Comparison of ENCODE assay signal across 8 cellular contexts in genomic region chr1:92994105-92994712, GRCh38. TPM values are rescaled to one million over a fixed set of nuclear protein-coding genes. Genes with fewer than 3 reads are reported as not detected.
A peak's percentile ranks its signal among the peaks of the same experiment; 100 is the strongest.
DNase-seq lines count a peak whose midpoint lies in the region; ATAC-seq and TF ChIP-seq lines count a peak whose summit lies in the region.

No MANE protein-coding gene starts in this region.

- ATAC-seq in heart right ventricle, result peak; percentile 85 to 94 (median 91)

- H3K4me3 ChIP-seq in H7 (ENCODE audit: insufficient read depth, low read depth, low read length), result no peak overlapping the region
- no peak overlapping the region for H3K4me3 ChIP-seq in NB4 (ENCODE audit: low read depth, low read length)
- H3K4me3 ChIP-seq in adrenal gland, result no peak overlapping the region
- no peak overlapping the region for H3K4me3 ChIP-seq in heart right ventricle

- H3K36me3 ChIP-seq in H7 (replicated peaks; ENCODE audit: control insufficient read depth, insufficient read depth, low read length) (no peaks in the 10 kb centered on the region), adrenal gland (replicated peaks in 1 of 2) (no peaks in the 10 kb centered on the region), heart right ventricle (no peaks in the 10 kb centered on the region)

- DNase-seq in GM03348 (ENCODE audit: low spot score) (peak; percentile 75), H7 (peak; percentile 51), NB4 (ENCODE audit: low read depth) (peak; percentile 82), SK-N-DZ (ENCODE audit: low spot score) (peak; percentile 77), adrenal gland (peak; percentile 77 to 93 (median 85)), heart right ventricle (peak in 1 of 2 donors; percentile 85), retina (peak; percentile 62), mesenteric fat pad (ENCODE audit: low spot score) (no peak)

- H3K9me3 ChIP-seq in adrenal gland (replicated peaks in 1 of 3) (no peaks in the 10 kb centered on the region), heart right ventricle (no peaks in the 10 kb centered on the region)

- no peak for TF ChIP-seq POLR2A in NB4 (IDR thresholded peaks at IDR 0.05; ENCODE audit: extremely low read depth, insufficient read length)
- TF ChIP-seq POLR2A in adrenal gland (IDR thresholded peaks at IDR 0.05), result no peak

- H3K4me1 ChIP-seq in adrenal gland (replicated peaks in 1 of 2) (no peaks in the 10 kb centered on the region), heart right ventricle (peaks cover 0 to 18% (median 0%) of the 10 kb centered on the region in 9 donors)

- H3K27ac ChIP-seq in adrenal gland (no peak overlapping the region), heart right ventricle (peak overlapping the region in 1 of 10 donors; percentile 13)

- TF ChIP-seq CTCF in NB4 (IDR thresholded peaks at IDR 0.05; ENCODE audit: low read depth, low read length) (peak; percentile 60), adrenal gland (IDR thresholded peaks at IDR 0.05) (peak; percentile 81 to 95 (median 90)), heart right ventricle (IDR thresholded peaks at IDR 0.05) (peak; percentile 79 to 95 (median 87))

- intact Hi-C loops in adrenal gland (cut with DNase I) (loop anchor here in 1 of 2 donors (5.0 kb wide), 1 partner anchor 137 kb away; no protein-coding TSS in a partner anchor), heart right ventricle (cut with DNase I) (loop anchor here in 8 of 10 donors (1.0 to 5.0 kb wide), 6 partner anchors 33 to 137 kb away; partner anchors contain the start of gene DIPK1A (in 2 of the 8))

- no peaks in the 10 kb centered on the region for H3K27me3 ChIP-seq in H7 (ENCODE audit: control insufficient read depth, insufficient read depth, low read length)
- H3K27me3 ChIP-seq in adrenal gland, result no peaks in the 10 kb centered on the region
- no peaks in the 10 kb centered on the region for H3K27me3 ChIP-seq in heart right ventricle

- WGBS in adrenal gland, 4 donors, result 56 to 61% (median 59%) methylated on average over 5 of the region's 5 CpGs
- WGBS in heart right ventricle, 2 donors, result 57 to 61% methylated on average over 5 of the region's 5 CpGs

RNA-seq across cellular contexts. Expression of gene DIPK1A, which starts 32.9 kb away (rescaled TPM):
- 3.1 and 3.4 TPM in 2 replicates for total RNA-seq in H7 (2014; rRNA removed; shearing (Covaris generic))
- polyA plus RNA-seq in SK-N-DZ (2014; cell fraction: cytosol; rRNA removed), result 8.2 and 10.8 TPM in 2 replicates
- polyA plus RNA-seq in SK-N-DZ (2014; cell fraction: nucleus; rRNA removed), result 3.0 and 6.4 TPM in 2 replicates
- total RNA-seq in adrenal gland (1 to 10 TPM in 7 of 8 donors, under 1 TPM in 1; 0.91 to 7.3 (median 3.0) TPM), heart right ventricle (1 to 10 TPM; 4.5 to 8.5 (median 6.4) TPM), mesenteric fat pad (25.9 TPM)
- polyA plus RNA-seq in adrenal gland (1 to 10 TPM; 1.4 to 5.0 (median 1.7) TPM), heart right ventricle (1 to 10 TPM; 3.4 to 4.5 TPM)
